11 cellular contexts compared by ENCODE assay signal in the genomic region with DNA sequence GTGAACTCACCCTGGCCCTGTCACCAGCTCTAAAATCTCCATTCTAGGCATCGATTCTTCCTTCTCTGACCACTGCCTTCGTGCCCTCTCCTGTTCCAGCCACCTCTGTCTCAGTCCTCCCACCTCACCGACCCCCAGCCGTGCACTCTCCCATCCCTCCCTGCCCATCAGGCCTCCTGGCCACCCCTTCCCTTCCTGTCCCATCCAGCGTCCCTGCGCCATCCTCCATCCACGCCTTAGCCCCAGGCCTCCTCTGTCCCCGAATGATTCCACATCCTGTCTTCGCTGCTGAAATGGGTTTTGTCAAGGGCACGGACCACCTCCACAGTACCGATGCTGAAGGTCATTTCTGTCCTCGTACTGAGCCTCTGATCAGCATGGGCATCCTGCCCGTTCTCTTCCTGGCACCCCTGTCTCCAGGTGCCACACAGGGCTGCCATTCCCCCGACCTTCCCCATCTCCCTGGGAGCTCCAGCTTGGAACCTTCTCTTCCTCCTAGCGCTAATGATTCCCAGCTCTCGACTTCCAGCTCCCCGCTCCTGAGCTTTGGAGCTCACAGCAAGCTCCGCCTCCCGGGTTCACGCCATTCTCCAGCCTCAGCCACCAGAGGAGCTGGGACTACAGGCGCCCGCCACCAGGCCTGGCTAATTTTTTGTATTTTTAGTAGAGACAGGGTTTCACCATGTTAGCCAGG. TPM values are rescaled to one million over a fixed set of nuclear protein-coding genes. Genes with fewer than 3 reads are reported as not detected.
DNase-seq lines count a peak whose midpoint lies in the region; ATAC-seq and TF ChIP-seq lines count a peak whose summit lies in the region.
"Had no signal": no experiment of that assay in that cellular context is flagged by ENCODE, and none has a peak within 500 bp of the region (broad histone marks: within the 10 kb centered on the region; RNA-seq: fewer than 3 reads in every experiment).

No MANE protein-coding gene starts in this region.

- peak overlapping the region; percentile 45 for H3K4me3 Mint-ChIP-seq in natural killer cell

- H3K36me3 Mint-ChIP-seq in natural killer cell: no peaks in the 10 kb centered on the region

- no peak for ATAC-seq in right cardiac atrium
- ATAC-seq in natural killer cell: no peak
- no peak for ATAC-seq in GM21825 (IDR thresholded peaks at IDR 0.05; ENCODE audit: unreplicated experiment)

- H3K4me1 Mint-ChIP-seq in natural killer cell: peaks cover 23 to 26% of the 10 kb centered on the region in 2 donors

- no peaks in the 10 kb centered on the region for H3K27me3 Mint-ChIP-seq in natural killer cell (ENCODE audit: low read depth in 2 of 2)

- H3K4me3 ChIP-seq in right cardiac atrium (ENCODE audit: low read length) (no peak overlapping the region), left ventricle myocardium inferior (no peak overlapping the region), ascending aorta (no peak overlapping the region)
- H3K4me3 ChIP-seq: colonic mucosa had no signal

- peaks cover 42% of the 10 kb centered on the region for H3K36me3 ChIP-seq in left ventricle myocardium inferior
- H3K36me3 ChIP-seq in ascending aorta: peaks cover 30 to 42% of the 10 kb centered on the region in 2 donors

- DNase-seq in right cardiac atrium: peak in 2 of 3 donors; percentile 66
- DNase-seq in left ventricle myocardium inferior: no peak
- DNase-seq in ascending aorta (ENCODE audit: low spot score in 2 of 2): no peak
- no peak for DNase-seq in natural killer cell
- DNase-seq in SKM-1 (lab: John Stamatoyannopoulos, UW; ENCODE audit: unreplicated experiment): no peak
- DNase-seq in amniotic stem cell (lab: John Stamatoyannopoulos, UW): no peak
- DNase-seq in NCI-H510A treated with DMSO at 0.1 percent for 48 hours (lab: John Stamatoyannopoulos, UW): no peak
- DNase-seq: activated CD4-positive, alpha-beta T cell treated with anti-CD3 and anti-CD28 coated beads, Interleukin-2, amount 50 U/mL, for 4 hours; colonic mucosa had no signal

- peak overlapping the region in 1 of 2 donors; percentile 78 for H3K27ac Mint-ChIP-seq in natural killer cell

- H3K9me3 ChIP-seq in right cardiac atrium (ENCODE audit: control insufficient read depth, low read length) (no peaks in the 10 kb centered on the region), left ventricle myocardium inferior (replicated peaks) (no peaks in the 10 kb centered on the region), ascending aorta (no peaks in the 10 kb centered on the region)
- H3K9me3 ChIP-seq: colonic mucosa, Peyer's patch had no signal

- no peaks in the 10 kb centered on the region for H3K27me3 ChIP-seq in right cardiac atrium (ENCODE audit: control insufficient read depth, insufficient read depth)
- H3K27me3 ChIP-seq in left ventricle myocardium inferior (ENCODE audit: low read depth): no peaks in the 10 kb centered on the region
- no peaks in the 10 kb centered on the region for H3K27me3 ChIP-seq in ascending aorta
- H3K27me3 ChIP-seq: colonic mucosa, Peyer's patch had no signal

- no peaks in the 10 kb centered on the region for H3K9me3 Mint-ChIP-seq in natural killer cell

- 77% methylated on average over 22 of the region's 22 CpGs for WGBS in right cardiac atrium

- TF ChIP-seq CTCF in left ventricle myocardium inferior (IDR thresholded peaks at IDR 0.05; ENCODE audit: borderline replicate concordance) (no peak), ascending aorta (IDR thresholded peaks at IDR 0.05) (no peak), natural killer cell (IDR thresholded peaks at IDR 0.05) (no peak)

- H3K27ac ChIP-seq in right cardiac atrium (ENCODE audit: low read length): no peak overlapping the region
- no peak overlapping the region for H3K27ac ChIP-seq in left ventricle myocardium inferior (replicated peaks)
- H3K27ac ChIP-seq in ascending aorta: peak overlapping the region; percentile 92 to 96
- H3K27ac ChIP-seq: colonic mucosa had no signal

- H3K4me1 ChIP-seq in right cardiac atrium (ENCODE audit: control insufficient read depth, insufficient read depth, low read length) (no peaks in the 10 kb centered on the region), left ventricle myocardium inferior (peaks cover 44% of the 10 kb centered on the region), ascending aorta (peaks cover 0 to 21% of the 10 kb centered on the region in 2 donors)

- intact Hi-C loops in right cardiac atrium (cut with DNase I) (loop anchor here in 2 of 4 donors (10.0 kb wide), 2 partner anchors 109 to 129 kb away; a partner anchor contains a TSS), left ventricle myocardium inferior (cut with micrococcal nuclease) (no loop called here), ascending aorta (cut with DNase I) (no loop called here), natural killer cell (cut with micrococcal nuclease) (no loop called here)

RNA-seq across cellular contexts. Expression of a gene that starts 2.6 kb away (rescaled TPM):
- 10 to 100 TPM in 1 of 4 donors, 1 to 10 TPM in 3; 5.7 to 10.7 (median 7.7) TPM for total RNA-seq in right cardiac atrium
- polyA plus RNA-seq in right cardiac atrium: 7.9 TPM
- total RNA-seq in left ventricle myocardium inferior: 10.2 TPM
- total RNA-seq in ascending aorta: 43.3 TPM
- total RNA-seq in natural killer cell: 10 to 100 TPM; 19.2 to 26.9 (median 22.5) TPM

RNA-seq across cellular contexts. Expression of a gene that starts 10.5 kb away (rescaled TPM):
- total RNA-seq in right cardiac atrium: 10 to 100 TPM; 64.1 to 94.2 (median 83.8) TPM
- polyA plus RNA-seq in right cardiac atrium: 57.9 TPM
- total RNA-seq in left ventricle myocardium inferior: 104 TPM
- total RNA-seq in ascending aorta: 31.9 TPM
- 100 to 1,000 TPM in 1 of 3 donors, 10 to 100 TPM in 2; 68.6 to 110 (median 96.7) TPM for total RNA-seq in natural killer cell

RNA-seq across cellular contexts. Expression of a gene that starts 15.8 kb away (rescaled TPM):
- 10 to 100 TPM; 24.1 to 25.9 (median 25.3) TPM for total RNA-seq in right cardiac atrium
- polyA plus RNA-seq in right cardiac atrium: 19.2 TPM
- 27.5 TPM for total RNA-seq in left ventricle myocardium inferior
- total RNA-seq in ascending aorta: 132 TPM
- total RNA-seq in natural killer cell: 1 to 10 TPM; 1.2 to 2.5 (median 2.0) TPM

RNA-seq across cellular contexts. Expression of a gene that starts 39.1 kb away (rescaled TPM):
- total RNA-seq in right cardiac atrium (100 to 1,000 TPM; 112 to 128 (median 118) TPM), left ventricle myocardium inferior (144 TPM), ascending aorta (50.7 TPM), natural killer cell (100 to 1,000 TPM in 1 of 3 donors, 10 to 100 TPM in 2; 81.1 to 106 (median 95.2) TPM)
- 109 TPM for polyA plus RNA-seq in right cardiac atrium

RNA-seq across cellular contexts. Expression of a gene that starts 46.6 kb away (rescaled TPM):
- total RNA-seq in right cardiac atrium (1 to 10 TPM; 4.8 to 5.5 (median 5.1) TPM), left ventricle myocardium inferior (2.8 TPM), ascending aorta (8.9 TPM), natural killer cell (10 to 100 TPM; 24.9 to 34.0 (median 33.0) TPM)
- polyA plus RNA-seq in right cardiac atrium: 5.0 TPM

Comparison
In these comparisons a context has a peak if more than half of its experiments do, and no peak if none do; other contexts are left out.
1. DNase-seq: peak in right cardiac atrium (2 of 3); none in left ventricle myocardium inferior (single experiment), ascending aorta (0 of 2), natural killer cell (single experiment), SKM-1 (single experiment), amniotic stem cell (single experiment) and NCI-H510A treated with DMSO at 0.1 percent for 48 hours (single experiment).
2. H3K27ac ChIP-seq: peak in ascending aorta (2 of 2); none in right cardiac atrium (single experiment) and left ventricle myocardium inferior (single experiment).